ENCODE assay signal across 1 cellular context in the genomic region with DNA sequence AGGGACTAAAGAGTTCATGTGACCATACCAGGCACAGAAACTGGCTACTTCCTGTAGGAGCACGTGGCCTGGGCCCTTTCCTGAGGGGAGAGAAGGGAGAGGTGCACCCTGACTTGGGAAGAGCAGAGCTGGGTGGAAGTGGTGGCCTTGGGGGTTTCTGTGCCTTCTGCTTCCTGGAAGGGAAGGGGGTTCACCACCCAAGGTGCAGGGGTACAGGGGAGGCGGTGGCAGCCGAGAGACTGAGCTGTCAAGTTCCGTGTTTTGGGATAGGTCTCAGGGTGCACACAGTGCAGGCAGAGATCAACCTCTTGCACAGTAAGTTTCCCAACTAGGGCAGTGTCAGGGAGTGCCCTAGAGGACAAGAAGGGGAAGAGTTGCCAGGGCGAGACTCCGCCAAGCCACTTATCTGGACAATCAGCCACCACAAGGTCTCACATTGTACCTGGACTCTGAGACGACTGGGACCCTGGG.
TF ChIP-seq lines count a peak whose summit lies in the region.

No MANE protein-coding gene starts in this region.

TF ChIP-seq in K562, 482 proteins besides CTCF, POLR2A, EP300 and RAD21:
- TF ChIP-seq DNMT1 (IDR thresholded peaks at IDR 0.05): no peak
- no peak for TF ChIP-seq COPS2 (conservative IDR thresholded peaks at IDR 0.05)
- TF ChIP-seq, protein P1, sequence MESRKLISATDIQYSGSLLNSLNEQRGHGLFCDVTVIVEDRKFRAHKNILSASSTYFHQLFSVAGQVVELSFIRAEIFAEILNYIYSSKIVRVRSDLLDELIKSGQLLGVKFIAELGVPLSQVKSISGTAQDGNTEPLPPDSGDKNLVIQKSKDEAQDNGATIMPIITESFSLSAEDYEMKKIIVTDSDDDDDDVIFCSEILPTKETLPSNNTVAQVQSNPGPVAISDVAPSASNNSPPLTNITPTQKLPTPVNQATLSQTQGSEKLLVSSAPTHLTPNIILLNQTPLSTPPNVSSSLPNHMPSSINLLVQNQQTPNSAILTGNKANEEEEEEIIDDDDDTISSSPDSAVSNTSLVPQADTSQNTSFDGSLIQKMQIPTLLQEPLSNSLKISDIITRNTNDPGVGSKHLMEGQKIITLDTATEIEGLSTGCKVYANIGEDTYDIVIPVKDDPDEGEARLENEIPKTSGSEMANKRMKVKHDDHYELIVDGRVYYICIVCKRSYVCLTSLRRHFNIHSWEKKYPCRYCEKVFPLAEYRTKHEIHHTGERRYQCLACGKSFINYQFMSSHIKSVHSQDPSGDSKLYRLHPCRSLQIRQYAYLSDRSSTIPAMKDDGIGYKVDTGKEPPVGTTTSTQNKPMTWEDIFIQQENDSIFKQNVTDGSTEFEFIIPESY (CRISPR knock-in tag; IDR thresholded peaks at IDR 0.05): peak; percentile 41; the same call in 1 of the 2 replicates
- no peak for TF ChIP-seq CHCHD3 (CRISPR knock-in tag; IDR thresholded peaks at IDR 0.05)
- TF ChIP-seq CBX8 (IDR thresholded peaks at IDR 0.05; ENCODE audit: borderline replicate concordance, extremely low read depth, low read depth, low read length, poor library complexity, severe bottlenecking): no peak
- TF ChIP-seq, protein P2, sequence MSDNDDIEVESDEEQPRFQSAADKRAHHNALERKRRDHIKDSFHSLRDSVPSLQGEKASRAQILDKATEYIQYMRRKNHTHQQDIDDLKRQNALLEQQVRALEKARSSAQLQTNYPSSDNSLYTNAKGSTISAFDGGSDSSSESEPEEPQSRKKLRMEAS (CRISPR knock-in tag; IDR thresholded peaks at IDR 0.05): 0 out of 2 replicates have a peak, but pooled peaks have one; percentile 43
- TF ChIP-seq ATF1 (CRISPR knock-in tag; IDR thresholded peaks at IDR 0.05): no peak
- no peak for TF ChIP-seq ATF1 (tag; IDR thresholded peaks at IDR 0.05)
- no peak for TF ChIP-seq TRIM24 (IDR thresholded peaks at IDR 0.05)
- no peak for TF ChIP-seq PREB (CRISPR knock-in tag; IDR thresholded peaks at IDR 0.05)
